9 cellular contexts compared by ENCODE assay signal in the genomic region with DNA sequence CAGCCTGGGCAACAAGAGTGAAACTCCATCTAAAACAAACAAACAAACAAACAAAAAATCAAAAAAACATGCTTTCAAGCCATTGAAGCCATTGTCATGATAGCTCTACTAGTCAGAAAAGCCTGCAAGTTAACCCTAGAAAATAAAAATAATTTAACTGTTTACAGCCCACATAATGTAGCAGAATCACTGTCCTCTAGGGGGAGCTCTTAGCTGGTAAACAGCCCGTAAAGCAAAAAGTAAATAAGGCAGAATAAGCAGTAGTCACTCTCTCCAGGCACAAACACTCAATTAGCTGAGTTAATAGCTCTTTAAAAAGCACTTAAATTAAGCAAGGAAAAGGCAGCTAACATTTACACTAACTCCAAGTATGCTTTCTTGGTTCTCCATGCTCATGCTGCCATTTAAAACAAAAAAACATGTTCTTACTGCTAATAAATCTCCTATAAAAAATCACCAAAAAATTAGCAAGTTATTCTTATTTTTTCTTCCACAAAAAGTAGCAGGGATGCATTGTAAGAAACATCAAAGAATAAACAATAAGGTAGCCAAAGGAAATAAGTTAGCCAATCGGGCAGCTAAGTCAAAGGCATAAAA. TPM values are rescaled to one million over a fixed set of nuclear protein-coding genes. Genes with fewer than 3 reads are reported as not detected.
DNase-seq lines count a peak whose midpoint lies in the region; ATAC-seq, FAIRE-seq and TF ChIP-seq lines count a peak whose summit lies in the region.
"Had no signal": no experiment of that assay in that cellular context is flagged by ENCODE, and none has a peak within 500 bp of the region (broad histone marks: within the 10 kb centered on the region; RNA-seq: fewer than 3 reads in every experiment).

No MANE protein-coding gene starts in this region.

- peak; percentile 8 to 65 (median 50) for TF ChIP-seq CTCF in dorsolateral prefrontal cortex (IDR thresholded peaks at IDR 0.05 in 54 of 56, conservative IDR thresholded peaks at IDR 0.05 in 2 of 56; ENCODE audit: low read depth in 1 of 56, partially characterized antibody in 56 of 56)

- peak; percentile 88 for FAIRE-seq in GM19239 (lab: Jason Lieb, UNC)

- peaks cover 0 to 22% (median 7%) of the 10 kb centered on the region in 45 donors for H3K27me3 ChIP-seq in dorsolateral prefrontal cortex

- peaks cover 5 to 6% of the 10 kb centered on the region in 2 donors for H3K9me3 Mint-ChIP-seq in stimulated activated naive B cell treated with anti-CD40 and anti-IgM and Interleukin-4, amounts not matched to agents 10 μg/mL and 1 μg/mL and 100 μg/mL, for 72 hours
- H3K9me3 Mint-ChIP-seq in activated T-helper 1 cell treated with anti-CD3 and anti-CD28 coated beads, Interleukin-12 subunit alpha, Interleukin-12 subunit beta, Interleukin-2, Interleukin-4 antibody, amounts not matched to agents 30 ng/mL and 10 ng/mL and 1 ng/mL, durations not matched to agents 14 hours and 24 hours and 36 hours = no peaks in the 10 kb centered on the region
- H3K9me3 Mint-ChIP-seq in activated CD4-positive, alpha-beta memory T cell treated with anti-CD3 and anti-CD28 coated beads for 36 hours = peaks cover 6% of the 10 kb centered on the region

- H3K4me3 Mint-ChIP-seq in stimulated activated naive B cell treated with anti-CD40 and anti-IgM and Interleukin-4, amounts not matched to agents 10 μg/mL and 1 μg/mL and 100 μg/mL, for 72 hours = no peak overlapping the region
- no peak overlapping the region for H3K4me3 Mint-ChIP-seq in activated T-helper 1 cell treated with anti-CD3 and anti-CD28 coated beads, Interleukin-12 subunit alpha, Interleukin-12 subunit beta, Interleukin-2, Interleukin-4 antibody, amounts not matched to agents 30 ng/mL and 10 ng/mL and 1 ng/mL, durations not matched to agents 14 hours and 24 hours and 36 hours
- H3K4me3 Mint-ChIP-seq in activated CD4-positive, alpha-beta memory T cell treated with anti-CD3 and anti-CD28 coated beads for 36 hours = no peak overlapping the region

- intact Hi-C loops in dorsolateral prefrontal cortex (cut with DNase I) = loop anchor here (10.0 kb wide), 1 partner anchor 199 kb away; a partner anchor contains a TSS
- intact Hi-C loops in activated T-helper 1 cell treated with anti-CD3 and anti-CD28 coated beads, Interleukin-12 subunit alpha, Interleukin-12 subunit beta, Interleukin-2, Interleukin-4 antibody, amounts not matched to agents 30 ng/mL and 10 ng/mL and 1 ng/mL, durations not matched to agents 14 hours and 24 hours and 36 hours (cut with micrococcal nuclease) = no loop called here
- intact Hi-C loops in activated CD4-positive, alpha-beta memory T cell treated with anti-CD3 and anti-CD28 coated beads for 36 hours (cut with micrococcal nuclease) = no loop called here

- H3K27ac ChIP-seq in dorsolateral prefrontal cortex = no peak overlapping the region
- H3K27ac ChIP-seq: thoracic aorta had no signal

- peak; percentile 29 to 41 for ATAC-seq in stimulated activated naive B cell treated with anti-CD40 and anti-IgM and Interleukin-4, amounts not matched to agents 10 μg/mL and 1 μg/mL and 100 μg/mL, for 72 hours (replicated peaks)

- H3K4me3 ChIP-seq in dorsolateral prefrontal cortex = no peak overlapping the region
- H3K4me3 ChIP-seq: thoracic aorta had no signal

- CTCF ChIA-PET in activated CD4-positive, alpha-beta memory T cell treated with anti-CD3 and anti-CD28 coated beads for 36 hours (lab: Charles Lee) = interaction anchor here (0.6 to 5.5 kb wide), 11 partner anchors 9 to 830 kb away, joined by 3 to 77 read pairs (median 6); no protein-coding TSS in a partner anchor

- peaks cover 28 to 35% of the 10 kb centered on the region in 2 donors for H3K27me3 Mint-ChIP-seq in stimulated activated naive B cell treated with anti-CD40 and anti-IgM and Interleukin-4, amounts not matched to agents 10 μg/mL and 1 μg/mL and 100 μg/mL, for 72 hours
- H3K27me3 Mint-ChIP-seq in activated T-helper 1 cell treated with anti-CD3 and anti-CD28 coated beads, Interleukin-12 subunit alpha, Interleukin-12 subunit beta, Interleukin-2, Interleukin-4 antibody, amounts not matched to agents 30 ng/mL and 10 ng/mL and 1 ng/mL, durations not matched to agents 14 hours and 24 hours and 36 hours (ENCODE audit: insufficient read depth) = peaks cover 4% of the 10 kb centered on the region
- H3K27me3 Mint-ChIP-seq in activated CD4-positive, alpha-beta memory T cell treated with anti-CD3 and anti-CD28 coated beads for 36 hours = peaks cover 16% of the 10 kb centered on the region

- peak; percentile 5 for DNase-seq in AG08395 (ENCODE audit: low spot score)
- DNase-seq in GM19239 (ENCODE audit: insufficient read length, low spot score) = no peak
- peak; percentile 66 for DNase-seq in NCI-H82 (lab: John Stamatoyannopoulos, UW)
- no peak for DNase-seq in dorsolateral prefrontal cortex
- DNase-seq in stimulated activated naive B cell treated with anti-CD40 and anti-IgM and Interleukin-4, amounts not matched to agents 10 μg/mL and 1 μg/mL and 100 μg/mL, for 72 hours = no peak
- DNase-seq in AG20443 (ENCODE audit: low spot score) = no peak
- no peak for DNase-seq in activated T-helper 1 cell treated with anti-CD3 and anti-CD28 coated beads, Interleukin-12 subunit alpha, Interleukin-12 subunit beta, Interleukin-2, Interleukin-4 antibody, amounts not matched to agents 30 ng/mL and 10 ng/mL and 1 ng/mL, durations not matched to agents 14 hours and 24 hours and 36 hours (ENCODE audit: low spot score)
- DNase-seq in activated CD4-positive, alpha-beta memory T cell treated with anti-CD3 and anti-CD28 coated beads for 36 hours = no peak

- peaks cover 0 to 2% of the 10 kb centered on the region in 2 donors for H3K36me3 Mint-ChIP-seq in stimulated activated naive B cell treated with anti-CD40 and anti-IgM and Interleukin-4, amounts not matched to agents 10 μg/mL and 1 μg/mL and 100 μg/mL, for 72 hours
- no peaks in the 10 kb centered on the region for H3K36me3 Mint-ChIP-seq in activated T-helper 1 cell treated with anti-CD3 and anti-CD28 coated beads, Interleukin-12 subunit alpha, Interleukin-12 subunit beta, Interleukin-2, Interleukin-4 antibody, amounts not matched to agents 30 ng/mL and 10 ng/mL and 1 ng/mL, durations not matched to agents 14 hours and 24 hours and 36 hours (ENCODE audit: low read depth)
- no peaks in the 10 kb centered on the region for H3K36me3 Mint-ChIP-seq in activated CD4-positive, alpha-beta memory T cell treated with anti-CD3 and anti-CD28 coated beads for 36 hours

- peaks cover 4 to 12% of the 10 kb centered on the region in 2 donors for H3K4me1 Mint-ChIP-seq in stimulated activated naive B cell treated with anti-CD40 and anti-IgM and Interleukin-4, amounts not matched to agents 10 μg/mL and 1 μg/mL and 100 μg/mL, for 72 hours
- H3K4me1 Mint-ChIP-seq in activated T-helper 1 cell treated with anti-CD3 and anti-CD28 coated beads, Interleukin-12 subunit alpha, Interleukin-12 subunit beta, Interleukin-2, Interleukin-4 antibody, amounts not matched to agents 30 ng/mL and 10 ng/mL and 1 ng/mL, durations not matched to agents 14 hours and 24 hours and 36 hours (ENCODE audit: low read depth) = peaks cover 4% of the 10 kb centered on the region
- H3K4me1 Mint-ChIP-seq in activated CD4-positive, alpha-beta memory T cell treated with anti-CD3 and anti-CD28 coated beads for 36 hours (ENCODE audit: low read depth) = no peaks in the 10 kb centered on the region

- POLR2A ChIA-PET in activated CD4-positive, alpha-beta memory T cell treated with anti-CD3 and anti-CD28 coated beads for 36 hours (lab: Charles Lee) = no interaction called here

- H3K27ac Mint-ChIP-seq in stimulated activated naive B cell treated with anti-CD40 and anti-IgM and Interleukin-4, amounts not matched to agents 10 μg/mL and 1 μg/mL and 100 μg/mL, for 72 hours = no peak overlapping the region
- H3K27ac Mint-ChIP-seq in activated T-helper 1 cell treated with anti-CD3 and anti-CD28 coated beads, Interleukin-12 subunit alpha, Interleukin-12 subunit beta, Interleukin-2, Interleukin-4 antibody, amounts not matched to agents 30 ng/mL and 10 ng/mL and 1 ng/mL, durations not matched to agents 14 hours and 24 hours and 36 hours = no peak overlapping the region
- H3K27ac Mint-ChIP-seq in activated CD4-positive, alpha-beta memory T cell treated with anti-CD3 and anti-CD28 coated beads for 36 hours = no peak overlapping the region

RNA-seq across cellular contexts. Expression of a gene that starts 11.3 kb away (rescaled TPM):
- total RNA-seq in dorsolateral prefrontal cortex = 10 to 100 TPM in 13 of 120 experiments, 1 to 10 TPM in 107; 1.1 to 15.9 (median 6.0) TPM
- 0.34 TPM in 1 of 2 replicates, not detected in the other for total RNA-seq in activated T-helper 1 cell treated with anti-CD3 and anti-CD28 coated beads, Interleukin-12 subunit alpha, Interleukin-12 subunit beta, Interleukin-2, Interleukin-4 antibody, amounts not matched to agents 30 ng/mL and 10 ng/mL and 1 ng/mL, durations not matched to agents 14 hours and 24 hours and 36 hours
- total RNA-seq in activated CD4-positive, alpha-beta memory T cell treated with anti-CD3 and anti-CD28 coated beads for 36 hours = not detected

RNA-seq across cellular contexts. Expression of a gene that starts 43.8 kb away (rescaled TPM):
- total RNA-seq in dorsolateral prefrontal cortex = 10 to 100 TPM in 16 of 120 experiments, 1 to 10 TPM in 103, under 1 TPM in 1; 0.60 to 24.2 (median 5.8) TPM
- not detected in 2 replicates for total RNA-seq in activated T-helper 1 cell treated with anti-CD3 and anti-CD28 coated beads, Interleukin-12 subunit alpha, Interleukin-12 subunit beta, Interleukin-2, Interleukin-4 antibody, amounts not matched to agents 30 ng/mL and 10 ng/mL and 1 ng/mL, durations not matched to agents 14 hours and 24 hours and 36 hours
- total RNA-seq in activated CD4-positive, alpha-beta memory T cell treated with anti-CD3 and anti-CD28 coated beads for 36 hours = not detected

RNA-seq across cellular contexts. Expression of a gene that starts 50.1 kb away (rescaled TPM):
- not detected for total RNA-seq in dorsolateral prefrontal cortex
- not detected in 2 replicates for total RNA-seq in activated T-helper 1 cell treated with anti-CD3 and anti-CD28 coated beads, Interleukin-12 subunit alpha, Interleukin-12 subunit beta, Interleukin-2, Interleukin-4 antibody, amounts not matched to agents 30 ng/mL and 10 ng/mL and 1 ng/mL, durations not matched to agents 14 hours and 24 hours and 36 hours
- not detected for total RNA-seq in activated CD4-positive, alpha-beta memory T cell treated with anti-CD3 and anti-CD28 coated beads for 36 hours
- total RNA-seq: thoracic aorta had no signal

Comparison
In these comparisons a context has a peak if more than half of its experiments do, and no peak if none do; other contexts are left out.
1. DNase-seq: peak in AG08395 (single experiment) and NCI-H82 (single experiment); none in GM19239 (single experiment), dorsolateral prefrontal cortex (0 of 10), stimulated activated naive B cell treated with anti-CD40 and anti-IgM and Interleukin-4, amounts not matched to agents 10 μg/mL and 1 μg/mL and 100 μg/mL, for 72 hours (single experiment), AG20443 (single experiment), activated T-helper 1 cell treated with anti-CD3 and anti-CD28 coated beads, Interleukin-12 subunit alpha, Interleukin-12 subunit beta, Interleukin-2, Interleukin-4 antibody, amounts not matched to agents 30 ng/mL and 10 ng/mL and 1 ng/mL, durations not matched to agents 14 hours and 24 hours and 36 hours (single experiment) and activated CD4-positive, alpha-beta memory T cell treated with anti-CD3 and anti-CD28 coated beads for 36 hours (single experiment).
2. intact Hi-C loops: an anchor here in dorsolateral prefrontal cortex (10.0 kb wide); none called in activated T-helper 1 cell treated with anti-CD3 and anti-CD28 coated beads, Interleukin-12 subunit alpha, Interleukin-12 subunit beta, Interleukin-2, Interleukin-4 antibody, amounts not matched to agents 30 ng/mL and 10 ng/mL and 1 ng/mL, durations not matched to agents 14 hours and 24 hours and 36 hours and activated CD4-positive, alpha-beta memory T cell treated with anti-CD3 and anti-CD28 coated beads for 36 hours.